15 cellular contexts compared by ENCODE assay signal in the genomic region with DNA sequence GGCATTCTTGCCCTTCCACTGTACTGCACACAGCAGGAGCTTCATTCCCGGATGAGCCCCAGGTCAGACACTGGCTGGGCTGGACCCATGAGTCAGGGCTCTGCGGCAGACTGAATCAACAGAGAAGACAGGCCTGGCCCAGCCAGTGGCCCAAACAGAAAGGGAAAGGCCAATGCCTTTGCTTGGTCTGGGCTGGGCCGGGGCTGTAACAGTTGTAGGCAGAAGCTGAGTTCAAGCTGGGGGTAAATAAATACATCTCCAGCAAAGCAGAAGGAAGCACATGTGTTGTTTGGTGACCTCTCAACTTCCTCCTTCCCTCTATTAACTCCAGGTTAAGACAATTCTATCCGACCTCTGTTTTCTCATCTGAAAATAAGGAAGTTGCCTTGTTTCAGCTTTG. TPM values are rescaled to one million over a fixed set of nuclear protein-coding genes. Genes with fewer than 3 reads are reported as not detected.
DNase-seq lines count a peak whose midpoint lies in the region; ATAC-seq, FAIRE-seq and TF ChIP-seq lines count a peak whose summit lies in the region.
"Had no signal": no experiment of that assay in that cellular context is flagged by ENCODE, and none has a peak within 500 bp of the region (broad histone marks: within the 10 kb centered on the region; RNA-seq: fewer than 3 reads in every experiment).

No MANE protein-coding gene starts in this region.

- ATAC-seq in right cardiac atrium (peak; percentile 57 to 62), SK-N-SH treated with all-trans-retinoic acid at 6 μM for 48 hours (no peak), HG03135 (IDR thresholded peaks at IDR 0.05; ENCODE audit: unreplicated experiment) (no peak), HG03378 (IDR thresholded peaks at IDR 0.05; ENCODE audit: unreplicated experiment) (no peak)
- ATAC-seq: stimulated activated memory B cell treated with anti-CD40 and anti-IgM and Interleukin-4, amounts not matched to agents 10 μg/mL and 1 μg/mL and 100 μg/mL, for 72 hours had no signal

- H3K9me3 ChIP-seq in right cardiac atrium (ENCODE audit: control insufficient read depth, low read length), result no peaks in the 10 kb centered on the region
- no peaks in the 10 kb centered on the region for H3K9me3 ChIP-seq in small intestine (ENCODE audit: control insufficient read depth, low read depth)

- H3K27me3 ChIP-seq in right cardiac atrium (ENCODE audit: control insufficient read depth, insufficient read depth), result no peaks in the 10 kb centered on the region
- no peaks in the 10 kb centered on the region for H3K27me3 ChIP-seq in small intestine (ENCODE audit: control insufficient read depth in 2 of 2, insufficient read depth in 2 of 2, low read length in 2 of 2)

- no peak overlapping the region for H3K27ac ChIP-seq in right cardiac atrium (ENCODE audit: low read length)
- H3K27ac ChIP-seq in small intestine (ENCODE audit: low read depth in 1 of 2, low read length in 1 of 2), result no peak overlapping the region

- FAIRE-seq in small intestine (lab: Jason Lieb, UNC), result no peak
- FAIRE-seq: frontal cortex had no signal

- H3K4me1 ChIP-seq in right cardiac atrium (ENCODE audit: control insufficient read depth, insufficient read depth, low read length) (no peaks in the 10 kb centered on the region), small intestine (ENCODE audit: control insufficient read depth in 2 of 2, insufficient read depth in 1 of 2, low read depth in 1 of 2, low read length in 1 of 2) (peaks cover 0 to 9% of the 10 kb centered on the region in 2 donors)

- WGBS in right cardiac atrium, result 60% methylated on average over 4 of the region's 4 CpGs
- WGBS in small intestine, 3 donors, result 63 to 81% (median 70%) methylated on average over 4 of the region's 4 CpGs

- DNase-seq in HPDE6-E6E7 (ENCODE audit: extremely low spot score) (peak; percentile 69), SKM-1 (lab: John Stamatoyannopoulos, UW; ENCODE audit: unreplicated experiment) (peak; percentile 98), right cardiac atrium (peak in 2 of 3 donors; percentile 37 to 70), small intestine (peak; percentile 30), NCI-H526 (lab: John Stamatoyannopoulos, UW) (no peak)
- DNase-seq: activated CD4-positive, CD25-positive, alpha-beta regulatory T cell treated with anti-CD3 and anti-CD28 coated beads, Interleukin-2, amount 50 U/mL, for 72 hours; activated effector memory CD4-positive, alpha-beta T cell treated with anti-CD3 and anti-CD28 coated beads, Interleukin-2, amount 50 U/mL, for 16 hours; CD4-positive, alpha-beta memory T cell; NCI-H2029 had no signal

- H3K4me3 ChIP-seq in right cardiac atrium (ENCODE audit: low read length) (no peak overlapping the region), small intestine (ENCODE audit: low read depth in 1 of 2, low read length in 2 of 2) (no peak overlapping the region)

- no peaks in the 10 kb centered on the region for H3K36me3 ChIP-seq in small intestine (ENCODE audit: control insufficient read depth in 2 of 2, insufficient read depth in 2 of 2, low read length in 2 of 2)

- intact Hi-C loops in right cardiac atrium (cut with DNase I), result no loop called here

TF ChIP-seq in SK-N-SH treated with all-trans-retinoic acid at 6 μM for 48 hours, 23 proteins besides CTCF, POLR2A, EP300 and RAD21:
- TF ChIP-seq, protein P1, sequence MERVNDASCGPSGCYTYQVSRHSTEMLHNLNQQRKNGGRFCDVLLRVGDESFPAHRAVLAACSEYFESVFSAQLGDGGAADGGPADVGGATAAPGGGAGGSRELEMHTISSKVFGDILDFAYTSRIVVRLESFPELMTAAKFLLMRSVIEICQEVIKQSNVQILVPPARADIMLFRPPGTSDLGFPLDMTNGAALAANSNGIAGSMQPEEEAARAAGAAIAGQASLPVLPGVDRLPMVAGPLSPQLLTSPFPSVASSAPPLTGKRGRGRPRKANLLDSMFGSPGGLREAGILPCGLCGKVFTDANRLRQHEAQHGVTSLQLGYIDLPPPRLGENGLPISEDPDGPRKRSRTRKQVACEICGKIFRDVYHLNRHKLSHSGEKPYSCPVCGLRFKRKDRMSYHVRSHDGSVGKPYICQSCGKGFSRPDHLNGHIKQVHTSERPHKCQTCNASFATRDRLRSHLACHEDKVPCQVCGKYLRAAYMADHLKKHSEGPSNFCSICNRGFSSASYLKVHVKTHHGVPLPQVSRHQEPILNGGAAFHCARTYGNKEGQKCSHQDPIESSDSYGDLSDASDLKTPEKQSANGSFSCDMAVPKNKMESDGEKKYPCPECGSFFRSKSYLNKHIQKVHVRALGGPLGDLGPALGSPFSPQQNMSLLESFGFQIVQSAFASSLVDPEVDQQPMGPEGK (CRISPR knock-in tag; IDR thresholded peaks at IDR 0.05; ENCODE audit: borderline replicate concordance), result no peak
- TF ChIP-seq ZFP30 (CRISPR knock-in tag; IDR thresholded peaks at IDR 0.05), result no peak
- TF ChIP-seq ESRRG (CRISPR knock-in tag; IDR thresholded peaks at IDR 0.05), result no peak
- TF ChIP-seq PPARA (CRISPR knock-in tag; IDR thresholded peaks at IDR 0.05; ENCODE audit: borderline replicate concordance), result no peak
- TF ChIP-seq ZNF70 (CRISPR knock-in tag; IDR thresholded peaks at IDR 0.05), result no peak
- no peak for TF ChIP-seq GLIS3 (CRISPR knock-in tag; IDR thresholded peaks at IDR 0.05)
- TF ChIP-seq ISL1 (CRISPR knock-in tag; IDR thresholded peaks at IDR 0.05), result no peak
- TF ChIP-seq ARNTL (CRISPR knock-in tag; IDR thresholded peaks at IDR 0.05; ENCODE audit: borderline replicate concordance, low read depth), result no peak
- TF ChIP-seq, protein P2, sequence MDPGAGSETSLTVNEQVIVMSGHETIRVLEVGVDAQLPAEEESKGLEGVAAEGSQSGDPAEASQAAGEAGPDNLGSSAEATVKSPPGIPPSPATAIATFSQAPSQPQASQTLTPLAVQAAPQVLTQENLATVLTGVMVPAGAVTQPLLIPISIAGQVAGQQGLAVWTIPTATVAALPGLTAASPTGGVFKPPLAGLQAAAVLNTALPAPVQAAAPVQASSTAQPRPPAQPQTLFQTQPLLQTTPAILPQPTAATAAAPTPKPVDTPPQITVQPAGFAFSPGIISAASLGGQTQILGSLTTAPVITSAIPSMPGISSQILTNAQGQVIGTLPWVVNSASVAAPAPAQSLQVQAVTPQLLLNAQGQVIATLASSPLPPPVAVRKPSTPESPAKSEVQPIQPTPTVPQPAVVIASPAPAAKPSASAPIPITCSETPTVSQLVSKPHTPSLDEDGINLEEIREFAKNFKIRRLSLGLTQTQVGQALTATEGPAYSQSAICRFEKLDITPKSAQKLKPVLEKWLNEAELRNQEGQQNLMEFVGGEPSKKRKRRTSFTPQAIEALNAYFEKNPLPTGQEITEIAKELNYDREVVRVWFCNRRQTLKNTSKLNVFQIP (CRISPR knock-in tag; IDR thresholded peaks at IDR 0.05; ENCODE audit: borderline replicate concordance, low read depth), result no peak
- no peak for TF ChIP-seq CREB5 (CRISPR knock-in tag; IDR thresholded peaks at IDR 0.05; ENCODE audit: low read depth)
- no peak for TF ChIP-seq CSRNP3 (CRISPR knock-in tag; IDR thresholded peaks at IDR 0.05)
- TF ChIP-seq ZNF565 (CRISPR knock-in tag; conservative IDR thresholded peaks at IDR 0.05; ENCODE audit: low read depth), result no peak
- TF ChIP-seq CSDC2 (CRISPR knock-in tag; IDR thresholded peaks at IDR 0.05), result no peak
- no peak for TF ChIP-seq BACH2 (CRISPR knock-in tag; IDR thresholded peaks at IDR 0.05; ENCODE audit: borderline replicate concordance)
- TF ChIP-seq TCF4 (CRISPR knock-in tag; IDR thresholded peaks at IDR 0.05; ENCODE audit: borderline replicate concordance), result no peak
- TF ChIP-seq SNAI2 (CRISPR knock-in tag; IDR thresholded peaks at IDR 0.05), result no peak
- TF ChIP-seq OSR1 (CRISPR knock-in tag; IDR thresholded peaks at IDR 0.05), result no peak
- no peak for TF ChIP-seq ZC3H10 (CRISPR knock-in tag; IDR thresholded peaks at IDR 0.05)

RNA-seq across cellular contexts. Expression of gene SMIM35, which starts 1.8 kb away (rescaled TPM):
- not detected for total RNA-seq in right cardiac atrium
- polyA plus RNA-seq in right cardiac atrium (not detected), small intestine (under 1 TPM in 1 of 3 donors, not detected in 2; 0.03 TPM)
- total RNA-seq: frontal cortex, mesothelial cell of epicardium had no signal

RNA-seq across cellular contexts. Expression of gene TMPRSS4, which starts 11.7 kb away (rescaled TPM):
- not detected for total RNA-seq in right cardiac atrium
- not detected for polyA plus RNA-seq in right cardiac atrium
- polyA plus RNA-seq in small intestine, result 10 to 100 TPM; 20.0 to 59.4 (median 29.3) TPM
- total RNA-seq: frontal cortex had no signal
- polyA plus RNA-seq: CD4-positive, alpha-beta memory T cell had no signal

Comparison
In these comparisons a context has a peak if more than half of its experiments do, and no peak if none do; other contexts are left out.
1. DNase-seq: peak in HPDE6-E6E7 (single experiment), SKM-1 (single experiment), right cardiac atrium (2 of 3) and small intestine (single experiment); none in NCI-H526 (0 of 2).
2. ATAC-seq: peak in right cardiac atrium (2 of 2); none in SK-N-SH treated with all-trans-retinoic acid at 6 μM for 48 hours (single experiment), HG03135 (single experiment) and HG03378 (single experiment).
3. RNA of gene TMPRSS4, which starts 11.7 kb away (polyA plus RNA-seq): 20.0 to 59.4 TPM in small intestine; not detected in right cardiac atrium (single experiment); every median in the first group is over 10 times any median in the second.